8 cellular contexts compared by ENCODE assay signal in the genomic region with DNA sequence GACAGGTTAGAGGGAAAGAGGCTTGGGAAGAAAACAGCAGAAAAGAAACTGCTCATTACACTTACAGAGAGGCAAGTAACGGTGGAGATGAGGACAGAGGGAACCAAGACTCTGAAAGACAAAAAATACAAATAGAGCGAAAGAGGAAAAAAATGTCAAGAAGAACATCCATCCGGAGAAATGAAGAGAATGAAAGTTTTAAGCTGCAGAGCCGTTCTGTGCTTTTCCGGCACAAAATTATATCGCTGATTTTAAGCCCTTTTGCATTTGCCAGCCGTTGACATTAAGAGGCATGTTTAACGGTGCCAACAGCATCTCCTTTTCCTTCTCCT. TPM values are rescaled to one million over a fixed set of nuclear protein-coding genes. Genes with fewer than 3 reads are reported as not detected.
DNase-seq lines count a peak whose midpoint lies in the region; ATAC-seq, FAIRE-seq and TF ChIP-seq lines count a peak whose summit lies in the region.
"Had no signal": no experiment of that assay in that cellular context is flagged by ENCODE, and none has a peak within 500 bp of the region (broad histone marks: within the 10 kb centered on the region; RNA-seq: fewer than 3 reads in every experiment).

No MANE protein-coding gene starts in this region.

- H3K27me3 ChIP-seq in HUES6 (ENCODE audit: control insufficient read depth, insufficient read depth, low read length) (peaks cover 78% of the 10 kb centered on the region), iPS-20b (ENCODE audit: insufficient read depth, low read length) (peaks cover 93% of the 10 kb centered on the region)

- H3K4me1 ChIP-seq in HUES6 (ENCODE audit: control insufficient read depth, insufficient read depth, low read length) (peaks cover 26% of the 10 kb centered on the region), iPS-20b (ENCODE audit: insufficient read depth, low read length) (peaks cover 38% of the 10 kb centered on the region)

- peaks cover 97% of the 10 kb centered on the region for H3K27me3 Mint-ChIP-seq in activated naive CD8-positive, alpha-beta T cell treated with anti-CD3 and anti-CD28 coated beads for 36 hours
- H3K27me3 Mint-ChIP-seq in stimulated activated naive CD8-positive, alpha-beta T cell treated with anti-CD3 and anti-CD28 coated beads, Interleukin-15, amount 100 ng/mL, for 72 hours, result peaks cover 91% of the 10 kb centered on the region

- H3K4me3 ChIP-seq in HUES6 (ENCODE audit: low read depth, low read length) (peak overlapping the region; percentile 94), iPS-20b (ENCODE audit: low read length) (peak overlapping the region; percentile 80)

- peak overlapping the region; percentile 56 for H3K4me3 Mint-ChIP-seq in activated naive CD8-positive, alpha-beta T cell treated with anti-CD3 and anti-CD28 coated beads for 36 hours
- peak overlapping the region; percentile 75 to 86 for H3K4me3 Mint-ChIP-seq in stimulated activated naive CD8-positive, alpha-beta T cell treated with anti-CD3 and anti-CD28 coated beads, Interleukin-15, amount 100 ng/mL, for 72 hours

- H3K36me3 ChIP-seq in HUES6 (ENCODE audit: control insufficient read depth, insufficient read depth, low read length), result peaks cover 3% of the 10 kb centered on the region; the same call in 1 of the 2 replicates
- no peaks in the 10 kb centered on the region for H3K36me3 ChIP-seq in iPS-20b (ENCODE audit: insufficient read depth, low read depth, low read length)

- TF ChIP-seq POLR2A in H54 (IDR thresholded peaks at IDR 0.05; ENCODE audit: low read depth, low read length), result no peak

- no peak for ATAC-seq in stimulated activated naive CD8-positive, alpha-beta T cell treated with anti-CD3 and anti-CD28 coated beads, Interleukin-15, amount 100 ng/mL, for 72 hours
- ATAC-seq in GM21576 (IDR thresholded peaks at IDR 0.05; ENCODE audit: unreplicated experiment) (no peak), HG02588 (IDR thresholded peaks at IDR 0.05; ENCODE audit: unreplicated experiment) (no peak)

- no peaks in the 10 kb centered on the region for H3K36me3 Mint-ChIP-seq in activated naive CD8-positive, alpha-beta T cell treated with anti-CD3 and anti-CD28 coated beads for 36 hours

- H3K9ac ChIP-seq in HUES6 (ENCODE audit: low read length) (peak overlapping the region; percentile 77), iPS-20b (ENCODE audit: low read depth, low read length) (no peak overlapping the region)

- H3K9me3 ChIP-seq in HUES6 (ENCODE audit: control insufficient read depth, insufficient read depth, low read depth, low read length), result no peaks in the 10 kb centered on the region
- no peaks in the 10 kb centered on the region; the same call in 1 of the 2 replicates for H3K9me3 ChIP-seq in iPS-20b (ENCODE audit: insufficient read depth, low read depth, low read length)

- H3K4me1 Mint-ChIP-seq in activated naive CD8-positive, alpha-beta T cell treated with anti-CD3 and anti-CD28 coated beads for 36 hours, result peaks cover 17% of the 10 kb centered on the region
- peaks cover 45% of the 10 kb centered on the region for H3K4me1 Mint-ChIP-seq in stimulated activated naive CD8-positive, alpha-beta T cell treated with anti-CD3 and anti-CD28 coated beads, Interleukin-15, amount 100 ng/mL, for 72 hours

- H3K9me3 Mint-ChIP-seq in activated naive CD8-positive, alpha-beta T cell treated with anti-CD3 and anti-CD28 coated beads for 36 hours, result peaks cover 3% of the 10 kb centered on the region
- no peaks in the 10 kb centered on the region for H3K9me3 Mint-ChIP-seq in stimulated activated naive CD8-positive, alpha-beta T cell treated with anti-CD3 and anti-CD28 coated beads, Interleukin-15, amount 100 ng/mL, for 72 hours

- H3K27ac ChIP-seq in HUES6 (ENCODE audit: low read depth, low read length) (no peak overlapping the region), iPS-20b (ENCODE audit: low read length) (no peak overlapping the region)

- no peak overlapping the region for H3K27ac Mint-ChIP-seq in activated naive CD8-positive, alpha-beta T cell treated with anti-CD3 and anti-CD28 coated beads for 36 hours
- H3K27ac Mint-ChIP-seq in stimulated activated naive CD8-positive, alpha-beta T cell treated with anti-CD3 and anti-CD28 coated beads, Interleukin-15, amount 100 ng/mL, for 72 hours, result no peak overlapping the region

- no peak for FAIRE-seq in H54 (lab: Jason Lieb, UNC)

- DNase-seq in activated naive CD8-positive, alpha-beta T cell treated with anti-CD3 and anti-CD28 coated beads for 36 hours, result no peak
- no peak for DNase-seq in stimulated activated naive CD8-positive, alpha-beta T cell treated with anti-CD3 and anti-CD28 coated beads, Interleukin-15, amount 100 ng/mL, for 72 hours
- no peak for DNase-seq in H54 (ENCODE audit: insufficient read length, low spot score)
- DNase-seq: effector CD4-positive, alpha-beta T cell had no signal

RNA-seq across cellular contexts. Expression of gene PCDH10, which starts 0.2 kb away (rescaled TPM):
- total RNA-seq in activated naive CD8-positive, alpha-beta T cell treated with anti-CD3 and anti-CD28 coated beads for 36 hours, result not detected
